12 cellular contexts compared by ENCODE assay signal in genomic region chr1:119714583-119714982, GRCh38. TPM values are rescaled to one million over a fixed set of nuclear protein-coding genes. Genes with fewer than 3 reads are reported as not detected.
DNase-seq lines count a peak whose midpoint lies in the region; ATAC-seq and TF ChIP-seq lines count a peak whose summit lies in the region.
"Had no signal": no experiment of that assay in that cellular context is flagged by ENCODE, and none has a peak within 500 bp of the region (broad histone marks: within the 10 kb centered on the region; RNA-seq: fewer than 3 reads in every experiment).

No MANE protein-coding gene starts in this region.

- H3K27ac ChIP-seq in gastroesophageal sphincter, result peak overlapping the region in 3 of 4 donors; percentile 82 to 86 (median 86)
- H3K27ac ChIP-seq in suprapubic skin, result peak overlapping the region; percentile 81
- H3K27ac ChIP-seq in ovary, result no peak overlapping the region

- H3K4me1 ChIP-seq in gastroesophageal sphincter, result peaks cover 0 to 38% (median 14%) of the 10 kb centered on the region in 3 donors
- peaks cover 48% of the 10 kb centered on the region for H3K4me1 ChIP-seq in suprapubic skin
- H3K4me1 ChIP-seq in ovary (ENCODE audit: insufficient read depth), result peaks cover 14% of the 10 kb centered on the region

- ATAC-seq in activated CD8-positive, alpha-beta memory T cell treated with anti-CD3 and anti-CD28 coated beads, Interleukin-2, amount 10 ng/mL, durations not matched to agents 7 days and 5 days, result no peak
- ATAC-seq in WTC11 (no peak), gastroesophageal sphincter (peak; percentile 21), HG02610 (IDR thresholded peaks at IDR 0.05; ENCODE audit: unreplicated experiment) (no peak)

- peaks cover 22% of the 10 kb centered on the region for H3K27me3 Mint-ChIP-seq in activated CD8-positive, alpha-beta memory T cell treated with anti-CD3 and anti-CD28 coated beads, Interleukin-2, amount 10 ng/mL, durations not matched to agents 7 days and 5 days
- no peaks in the 10 kb centered on the region for H3K27me3 Mint-ChIP-seq in WTC11 (ENCODE audit: low read depth)

- POLR2A ChIA-PET in WTC11 (lab: Charles Lee), result interaction anchor here (0.6 to 1.7 kb wide), 4 partner anchors 11 to 67 kb away, joined by 3 to 4 read pairs (median 4); no protein-coding TSS in a partner anchor

- H3K36me3 Mint-ChIP-seq in activated CD8-positive, alpha-beta memory T cell treated with anti-CD3 and anti-CD28 coated beads, Interleukin-2, amount 10 ng/mL, durations not matched to agents 7 days and 5 days, result peaks cover 18% of the 10 kb centered on the region
- peaks cover 8% of the 10 kb centered on the region for H3K36me3 Mint-ChIP-seq in WTC11

- WGBS in gastroesophageal sphincter (ENCODE audit: low coverage in 1 of 2), 2 donors, result 78 to 85% methylated on average over 2 to 7 of the region's 8 CpGs
- 53% methylated on average over 8 of the region's 8 CpGs for WGBS in suprapubic skin
- 79 to 87% (median 83%) methylated on average over 8 of the region's 8 CpGs for WGBS in ovary, 3 donors

- no peaks in the 10 kb centered on the region for H3K36me3 ChIP-seq in gastroesophageal sphincter
- H3K36me3 ChIP-seq in suprapubic skin, result no peaks in the 10 kb centered on the region
- H3K36me3 ChIP-seq in ovary, result no peaks in the 10 kb centered on the region

- CTCF ChIA-PET in activated CD8-positive, alpha-beta memory T cell treated with anti-CD3 and anti-CD28 coated beads, Interleukin-2, amount 10 ng/mL, durations not matched to agents 7 days and 5 days (lab: Charles Lee), result no interaction called here
- CTCF ChIA-PET in WTC11 (lab: Charles Lee), result interaction anchor here (2.2 to 4.7 kb wide), 3 partner anchors 38 to 103 kb away, joined by 7 to 39 read pairs (median 20); partner anchors contain the start of gene ZNF697

- no peaks in the 10 kb centered on the region for H3K9me3 Mint-ChIP-seq in activated CD8-positive, alpha-beta memory T cell treated with anti-CD3 and anti-CD28 coated beads, Interleukin-2, amount 10 ng/mL, durations not matched to agents 7 days and 5 days (ENCODE audit: low read depth)
- no peaks in the 10 kb centered on the region for H3K9me3 Mint-ChIP-seq in WTC11

- TF ChIP-seq CTCF in WTC11 (IDR thresholded peaks at IDR 0.05) (no peak), gastroesophageal sphincter (IDR thresholded peaks at IDR 0.05) (no peak), suprapubic skin (IDR thresholded peaks at IDR 0.05) (no peak), ovary (IDR thresholded peaks at IDR 0.05) (no peak)

- H3K4me1 Mint-ChIP-seq in activated CD8-positive, alpha-beta memory T cell treated with anti-CD3 and anti-CD28 coated beads, Interleukin-2, amount 10 ng/mL, durations not matched to agents 7 days and 5 days, result peaks cover 50% of the 10 kb centered on the region
- H3K4me1 Mint-ChIP-seq in WTC11, result peaks cover 66% of the 10 kb centered on the region

- peak overlapping the region; percentile 97 for H3K4me3 Mint-ChIP-seq in activated CD8-positive, alpha-beta memory T cell treated with anti-CD3 and anti-CD28 coated beads, Interleukin-2, amount 10 ng/mL, durations not matched to agents 7 days and 5 days
- H3K4me3 Mint-ChIP-seq in WTC11, result peak overlapping the region; percentile 85

- H3K27me3 ChIP-seq in gastroesophageal sphincter (no peaks in the 10 kb centered on the region), suprapubic skin (no peaks in the 10 kb centered on the region), ovary (no peaks in the 10 kb centered on the region)

- intact Hi-C loops in ovary (cut with DNase I), result no loop called here

- no peak for DNase-seq in activated CD8-positive, alpha-beta memory T cell treated with anti-CD3 and anti-CD28 coated beads, Interleukin-2, amount 10 ng/mL, durations not matched to agents 7 days and 5 days
- DNase-seq in activated CD8-positive, alpha-beta memory T cell treated with anti-CD3 and anti-CD28 coated beads, Interleukin-2, amount 50 U/mL, for 48 hours, result no peak
- DNase-seq in WTC11 (ENCODE audit: low spot score), result no peak
- DNase-seq in suprapubic skin (ENCODE audit: low spot score in 2 of 2), result no peak
- DNase-seq in DMS53 (lab: John Stamatoyannopoulos, UW), result no peak
- no peak for DNase-seq in ovary
- DNase-seq: AML-193, aorta, HCEC 1CT, NCI-H524 treated with DMSO at 0.1 percent for 48 hours had no signal

- TF ChIP-seq POLR2A in gastroesophageal sphincter (IDR thresholded peaks at IDR 0.05), result no peak
- no peak for TF ChIP-seq POLR2A in suprapubic skin (IDR thresholded peaks at IDR 0.05)
- TF ChIP-seq POLR2A in ovary (IDR thresholded peaks at IDR 0.05), result no peak

- TF ChIP-seq EP300 in gastroesophageal sphincter (IDR thresholded peaks at IDR 0.05) (no peak), suprapubic skin (IDR thresholded peaks at IDR 0.05) (no peak), ovary (IDR thresholded peaks at IDR 0.05) (no peak)

- H3K27ac Mint-ChIP-seq in activated CD8-positive, alpha-beta memory T cell treated with anti-CD3 and anti-CD28 coated beads, Interleukin-2, amount 10 ng/mL, durations not matched to agents 7 days and 5 days, result no peak overlapping the region
- peak overlapping the region; percentile 43; the same call in 1 of the 2 replicates for H3K27ac Mint-ChIP-seq in WTC11

- H3K4me3 ChIP-seq in gastroesophageal sphincter, result no peak overlapping the region
- peak overlapping the region; percentile 58 for H3K4me3 ChIP-seq in suprapubic skin
- H3K4me3 ChIP-seq in ovary, result no peak overlapping the region

- H3K9me3 ChIP-seq in gastroesophageal sphincter (no peaks in the 10 kb centered on the region), suprapubic skin (no peaks in the 10 kb centered on the region), ovary (no peaks in the 10 kb centered on the region)

TF ChIP-seq in WTC11, 78 proteins besides CTCF, POLR2A, EP300 and RAD21:
- TF ChIP-seq, protein P1, sequence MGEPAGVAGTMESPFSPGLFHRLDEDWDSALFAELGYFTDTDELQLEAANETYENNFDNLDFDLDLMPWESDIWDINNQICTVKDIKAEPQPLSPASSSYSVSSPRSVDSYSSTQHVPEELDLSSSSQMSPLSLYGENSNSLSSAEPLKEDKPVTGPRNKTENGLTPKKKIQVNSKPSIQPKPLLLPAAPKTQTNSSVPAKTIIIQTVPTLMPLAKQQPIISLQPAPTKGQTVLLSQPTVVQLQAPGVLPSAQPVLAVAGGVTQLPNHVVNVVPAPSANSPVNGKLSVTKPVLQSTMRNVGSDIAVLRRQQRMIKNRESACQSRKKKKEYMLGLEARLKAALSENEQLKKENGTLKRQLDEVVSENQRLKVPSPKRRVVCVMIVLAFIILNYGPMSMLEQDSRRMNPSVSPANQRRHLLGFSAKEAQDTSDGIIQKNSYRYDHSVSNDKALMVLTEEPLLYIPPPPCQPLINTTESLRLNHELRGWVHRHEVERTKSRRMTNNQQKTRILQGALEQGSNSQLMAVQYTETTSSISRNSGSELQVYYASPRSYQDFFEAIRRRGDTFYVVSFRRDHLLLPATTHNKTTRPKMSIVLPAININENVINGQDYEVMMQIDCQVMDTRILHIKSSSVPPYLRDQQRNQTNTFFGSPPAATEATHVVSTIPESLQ (CRISPR knock-in tag; IDR thresholded peaks at IDR 0.05), result no peak
- no peak for TF ChIP-seq FOXP1 (CRISPR knock-in tag; IDR thresholded peaks at IDR 0.05; ENCODE audit: borderline replicate concordance)
- peak; percentile 97 for TF ChIP-seq ZNF121 (CRISPR knock-in tag; IDR thresholded peaks at IDR 0.05)
TF ChIP-seq in WTC11: peak in this region for 1.

RNA-seq across cellular contexts. Expression of gene PHGDH, which starts 2.8 kb away (rescaled TPM):
- 100 to 1,000 TPM; 165 to 209 TPM for total RNA-seq in activated CD8-positive, alpha-beta memory T cell treated with anti-CD3 and anti-CD28 coated beads, Interleukin-2, amount 10 ng/mL, durations not matched to agents 7 days and 5 days
- total RNA-seq in WTC11 (2021) (592 to 630 TPM (median 618 TPM) in 3 replicates), gastroesophageal sphincter (10 to 100 TPM; 16.7 to 34.9 (median 26.4) TPM), suprapubic skin (100 to 1,000 TPM in 2 of 4 donors, 10 to 100 TPM in 2; 81.3 to 130 (median 100.0) TPM), ovary (100 to 1,000 TPM in 3 of 7 donors, 10 to 100 TPM in 4; 34.1 to 488 (median 61.6) TPM)
- polyA plus RNA-seq in ovary, result 10 to 100 TPM; 62.8 to 68.2 TPM

RNA-seq across cellular contexts. Expression of gene HMGCS2, which starts 54.1 kb away (rescaled TPM):
- total RNA-seq in activated CD8-positive, alpha-beta memory T cell treated with anti-CD3 and anti-CD28 coated beads, Interleukin-2, amount 10 ng/mL, durations not matched to agents 7 days and 5 days, result not detected
- total RNA-seq in WTC11 (2021) (0.24 to 0.69 TPM (median 0.41 TPM) in 3 replicates), gastroesophageal sphincter (1 to 10 TPM in 1 of 4 donors, under 1 TPM in 1, not detected in 2; 0.15 to 3.4 TPM), suprapubic skin (100 to 1,000 TPM in 1 of 4 donors, 10 to 100 TPM in 3; 20.9 to 389 (median 33.5) TPM), ovary (1 to 10 TPM in 1 of 7 donors, under 1 TPM in 4, not detected in 2; 0.12 to 1.7 (median 0.48) TPM)
- under 1 TPM; 0.15 to 0.17 TPM for polyA plus RNA-seq in ovary
- total RNA-seq: aorta had no signal

Comparison
In these comparisons a context has a peak if more than half of its experiments do, and no peak if none do; other contexts are left out.
1. H3K27ac ChIP-seq: peak in gastroesophageal sphincter (3 of 4) and suprapubic skin (single experiment); none in ovary (0 of 2).
2. RNA of gene HMGCS2, which starts 54.1 kb away (total RNA-seq): 20.9 to 389 TPM in suprapubic skin; 0.12 to 1.7 TPM in ovary, 0.24 to 0.69 TPM in WTC11, 0.15 to 3.4 TPM in gastroesophageal sphincter and not detected in activated CD8-positive, alpha-beta memory T cell treated with anti-CD3 and anti-CD28 coated beads, Interleukin-2, amount 10 ng/mL, durations not matched to agents 7 days and 5 days; every median in the first group is over 4 times any median in the second.